Comparison of ENCODE assay signal across 29 cellular contexts in genomic region chr5:126754609-126755008, GRCh38.
"Had no signal": no experiment of that assay in that cellular context is flagged by ENCODE, and none has a peak within 500 bp of the region (broad histone marks: within the 10 kb centered on the region; RNA-seq: fewer than 3 reads in every experiment).

No MANE protein-coding gene starts in this region.

- H3K4me1 ChIP-seq: ascending aorta, colonic mucosa, sigmoid colon, uterus had no signal

- H2AFZ ChIP-seq: hepatocyte had no signal

- H3K4me2 ChIP-seq: hepatocyte had no signal

- H3K27ac ChIP-seq: ascending aorta, cardiac muscle cell, colonic mucosa, hepatocyte, ovary, sigmoid colon, thoracic aorta, uterus, WERI-Rb-1 had no signal

- H3K36me3 ChIP-seq: ascending aorta, cardiac muscle cell, colonic mucosa, ovary, sigmoid colon, thoracic aorta, uterus, WERI-Rb-1 had no signal

- H3K9me3 ChIP-seq: ascending aorta, colonic mucosa, ovary, sigmoid colon, thoracic aorta, uterus had no signal

- FAIRE-seq: endometrium, frontal cortex, keratinocyte, small intestine had no signal

- H3K4me3 ChIP-seq: ascending aorta, cardiac muscle cell, colonic mucosa, hepatocyte, ovary, sigmoid colon, thoracic aorta, uterus had no signal

- DNase-seq: activated CD4-positive, alpha-beta memory T cell treated with anti-CD3 and anti-CD28 coated beads for 36 hours; activated CD4-positive, alpha-beta T cell treated with anti-CD3 and anti-CD28 coated beads, Interleukin-2, amount 10 ng/mL, durations not matched to agents 24 days and 14 days; activated CD8-positive, alpha-beta memory T cell treated with anti-CD3 and anti-CD28 coated beads, Interleukin-2, amount 50 U/mL, for 4 hours; activated gamma-delta T cell; activated naive CD4-positive, alpha-beta T cell treated with anti-CD3 and anti-CD28 coated beads, Interleukin-2, amount 10 ng/mL, durations not matched to agents 7 days and 5 days; activated naive CD8-positive, alpha-beta T cell treated with anti-CD3 and anti-CD28 coated beads, Interleukin-2, amount 10 ng/mL, durations not matched to agents 7 days and 5 days; activated T-cell treated with anti-CD3 and anti-CD28 coated beads, Interleukin-2, amount 50 U/mL, for 1 hour; cerebellar nuclear complex; colonic mucosa; effector CD8-positive, alpha-beta T cell; glutamatergic neuron; left colon; naive B cell; nephron progenitor cell; ovary; sigmoid colon; small intestine; stimulated activated CD4-positive, alpha-beta T cell treated with anti-CD3 and anti-CD28 coated beads, Interleukin-4, amount 100 ng/mL, for 24 hours; uterus; WERI-Rb-1 had no signal

- H3K27me3 ChIP-seq: ascending aorta, cardiac muscle cell, colonic mucosa, hepatocyte, ovary, sigmoid colon, uterus had no signal

- ATAC-seq: activated CD4-positive, CD25-positive, alpha-beta regulatory T cell treated with anti-CD3 and anti-CD28 coated beads, Interleukin-2, amount 50 U/mL, for 24 hours; left colon; stimulated activated effector memory CD8-positive, alpha-beta T cell treated with anti-CD3 and anti-CD28 coated beads, Interleukin-12 subunit alpha, Interleukin-12 subunit beta, amount 100 ng/mL, for 72 hours had no signal

- H3K79me2 ChIP-seq: hepatocyte had no signal
